Comparison of ENCODE assay signal across 1 cellular context in genomic region chr19:43478323-43478722, GRCh38.
TF ChIP-seq lines count a peak whose summit lies in the region.

No MANE protein-coding gene starts in this region.

TF ChIP-seq in H1, 55 proteins besides CTCF, POLR2A, EP300 and RAD21:
- TF ChIP-seq CREB1 (IDR thresholded peaks at IDR 0.05): no peak
- TF ChIP-seq ASH2L (IDR thresholded peaks at IDR 0.05; ENCODE audit: low read length): no peak
- no peak for TF ChIP-seq FOSL1 (IDR thresholded peaks at IDR 0.05; ENCODE audit: insufficient read depth, low read depth, low read length)
- no peak for TF ChIP-seq KDM4A (IDR thresholded peaks at IDR 0.05; ENCODE audit: low read depth, low read length, severe bottlenecking)
- no peak for TF ChIP-seq PHF8 (conservative IDR thresholded peaks at IDR 0.05; ENCODE audit: low read depth, low read length)
- no peak for TF ChIP-seq KDM1A (IDR thresholded peaks at IDR 0.05; ENCODE audit: borderline replicate concordance, low read length)
- no peak for TF ChIP-seq POU5F1 (IDR thresholded peaks at IDR 0.05; ENCODE audit: low read depth, low read length)
- TF ChIP-seq SP2 (IDR thresholded peaks at IDR 0.05; ENCODE audit: low read length): no peak
